In the genomic region with DNA sequence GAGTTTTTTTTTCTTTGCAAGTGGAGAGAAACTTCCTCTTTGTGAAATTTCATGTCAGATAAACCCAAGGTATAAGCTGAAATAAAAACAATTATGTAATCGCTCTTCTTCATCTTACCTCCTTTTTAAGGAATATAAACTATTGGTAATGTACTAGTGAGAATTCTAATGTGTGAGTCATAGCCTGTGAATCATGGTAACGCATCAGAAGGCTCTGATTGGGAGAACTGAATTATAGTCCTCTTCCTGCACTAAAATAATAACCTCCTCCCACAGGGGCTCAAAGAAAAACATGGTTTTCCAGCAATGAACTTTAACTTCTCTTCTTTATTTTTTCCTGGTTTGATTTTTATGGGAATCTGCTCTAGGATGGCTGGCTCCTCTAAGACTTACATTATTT, we compare ENCODE assay signal across 11 cellular contexts. TPM values are rescaled to one million over a fixed set of nuclear protein-coding genes. Genes with fewer than 3 reads are reported as not detected.
DNase-seq lines count a peak whose midpoint lies in the region; ATAC-seq and TF ChIP-seq lines count a peak whose summit lies in the region.
"Had no signal": no experiment of that assay in that cellular context is flagged by ENCODE, and none has a peak within 500 bp of the region (broad histone marks: within the 10 kb centered on the region; RNA-seq: fewer than 3 reads in every experiment).

No MANE protein-coding gene starts in this region.

- CTCF ChIA-PET in OCI-LY7 (lab: Charles Lee; ENCODE audit: unreplicated experiment): no interaction called here

- intact Hi-C loops in OCI-LY7 (cut with micrococcal nuclease; ENCODE audit: unreplicated experiment): no loop called here

- no peaks in the 10 kb centered on the region for H3K4me1 ChIP-seq in OCI-LY7 (ENCODE audit: insufficient read depth, low read length, poor library complexity, severe bottlenecking)
- H3K4me1 ChIP-seq: pancreas had no signal

- no peaks in the 10 kb centered on the region for H3K27me3 Mint-ChIP-seq in stimulated activated naive CD8-positive, alpha-beta T cell treated with anti-CD3 and anti-CD28 coated beads, Interleukin-15, amount 100 ng/mL, for 72 hours

- peak overlapping the region; percentile 31 for H3K27ac ChIP-seq in SU-DHL-6 (ENCODE audit: low read depth, low read length)
- no peak overlapping the region for H3K27ac ChIP-seq in OCI-LY7 (ENCODE audit: low read depth, low read length, poor library complexity, severe bottlenecking)
- H3K27ac ChIP-seq: pancreas had no signal

- H3K36me3 Mint-ChIP-seq in stimulated activated effector memory CD8-positive, alpha-beta T cell treated with anti-CD3 and anti-CD28 coated beads, Interleukin-12 subunit alpha, Interleukin-12 subunit beta, amount 100 ng/mL, for 72 hours: no peaks in the 10 kb centered on the region

- H3K9me3 ChIP-seq in SU-DHL-6 (ENCODE audit: insufficient read depth, low read length) (no peaks in the 10 kb centered on the region), OCI-LY7 (ENCODE audit: low read length) (no peaks in the 10 kb centered on the region)
- H3K9me3 ChIP-seq: pancreas had no signal

- ATAC-seq in stimulated activated naive CD8-positive, alpha-beta T cell treated with anti-CD3 and anti-CD28 coated beads, Interleukin-15, Interleukin-2, amounts not matched to agents 100 U/mL and 50 U/mL, for 24 hours: peak; percentile 61
- no peak for ATAC-seq in stimulated activated naive CD8-positive, alpha-beta T cell treated with anti-CD3 and anti-CD28 coated beads, Interleukin-15, amount 100 ng/mL, for 72 hours
- ATAC-seq in stimulated activated effector memory CD8-positive, alpha-beta T cell treated with anti-CD3 and anti-CD28 coated beads, Interleukin-12 subunit alpha, Interleukin-12 subunit beta, amount 100 ng/mL, for 72 hours: no peak
- no peak for ATAC-seq in GM21619 (IDR thresholded peaks at IDR 0.05; ENCODE audit: unreplicated experiment)
- ATAC-seq in HG03432 (IDR thresholded peaks at IDR 0.05; ENCODE audit: unreplicated experiment): no peak

- no peaks in the 10 kb centered on the region for H3K79me2 ChIP-seq in SU-DHL-6 (ENCODE audit: insufficient read depth, low read length)
- H3K79me2 ChIP-seq in OCI-LY7 (ENCODE audit: insufficient read depth, low read depth, low read length): no peaks in the 10 kb centered on the region

- no peaks in the 10 kb centered on the region for H3K27me3 ChIP-seq in SU-DHL-6 (ENCODE audit: low read length)
- H3K27me3 ChIP-seq: BLaER1 treated with 17β-estradiol and CSF1 and Interleukin-3, amounts not matched to agents 10 nM and 100 nM; pancreas had no signal

- TF ChIP-seq CTCF in SU-DHL-6 (IDR thresholded peaks at IDR 0.05; ENCODE audit: insufficient read depth, low read length, poor library complexity, severe bottlenecking) (no peak), OCI-LY7 (conservative IDR thresholded peaks at IDR 0.05; ENCODE audit: low read length) (no peak)

- no peaks in the 10 kb centered on the region for H3F3A ChIP-seq in SU-DHL-6 (ENCODE audit: insufficient read depth)

- BruUV-seq in OCI-LY7 (replicated peaks; lab: Mats Ljungman, UMichigan): no TSS peak

- no peaks in the 10 kb centered on the region for H3K9me3 Mint-ChIP-seq in stimulated activated naive CD8-positive, alpha-beta T cell treated with anti-CD3 and anti-CD28 coated beads, Interleukin-15, amount 100 ng/mL, for 72 hours
- no peaks in the 10 kb centered on the region for H3K9me3 Mint-ChIP-seq in stimulated activated effector memory CD8-positive, alpha-beta T cell treated with anti-CD3 and anti-CD28 coated beads, Interleukin-12 subunit alpha, Interleukin-12 subunit beta, amount 100 ng/mL, for 72 hours

- H3K4me3 ChIP-seq in SU-DHL-6 (ENCODE audit: insufficient read depth, low read length, poor library complexity, severe bottlenecking): no peak overlapping the region
- no peak overlapping the region for H3K4me3 ChIP-seq in OCI-LY7 (ENCODE audit: low read depth, low read length, poor library complexity, severe bottlenecking)
- H3K4me3 ChIP-seq: BLaER1 treated with 17β-estradiol and CSF1 and Interleukin-3, amounts not matched to agents 10 nM and 100 nM; pancreas had no signal

- H4K20me1 ChIP-seq in SU-DHL-6 (ENCODE audit: low read depth, low read length) (no peaks in the 10 kb centered on the region), OCI-LY7 (ENCODE audit: insufficient read depth, low read length) (no peaks in the 10 kb centered on the region)
- H4K20me1 ChIP-seq: BLaER1 treated with 17β-estradiol and CSF1 and Interleukin-3, amounts not matched to agents 10 nM and 100 nM had no signal

- no peak overlapping the region for H3K27ac Mint-ChIP-seq in stimulated activated naive CD8-positive, alpha-beta T cell treated with anti-CD3 and anti-CD28 coated beads, Interleukin-15, amount 100 ng/mL, for 72 hours
- no peak overlapping the region for H3K27ac Mint-ChIP-seq in stimulated activated effector memory CD8-positive, alpha-beta T cell treated with anti-CD3 and anti-CD28 coated beads, Interleukin-12 subunit alpha, Interleukin-12 subunit beta, amount 100 ng/mL, for 72 hours

- peaks cover 11% of the 10 kb centered on the region for H3K4me1 Mint-ChIP-seq in stimulated activated naive CD8-positive, alpha-beta T cell treated with anti-CD3 and anti-CD28 coated beads, Interleukin-15, amount 100 ng/mL, for 72 hours
- H3K4me1 Mint-ChIP-seq in stimulated activated effector memory CD8-positive, alpha-beta T cell treated with anti-CD3 and anti-CD28 coated beads, Interleukin-12 subunit alpha, Interleukin-12 subunit beta, amount 100 ng/mL, for 72 hours: no peaks in the 10 kb centered on the region

- H2AFZ ChIP-seq in SU-DHL-6 (ENCODE audit: low read depth, low read length, severe bottlenecking) (no peak overlapping the region), OCI-LY7 (ENCODE audit: low read length) (no peak overlapping the region)

- H3K9me2 ChIP-seq in SU-DHL-6 (replicated peaks; ENCODE audit: insufficient read depth, low read length) (no peaks in the 10 kb centered on the region), OCI-LY7 (ENCODE audit: insufficient read depth, low read length) (no peaks in the 10 kb centered on the region)

- H3K4me2 ChIP-seq in SU-DHL-6 (ENCODE audit: low read depth, low read length, poor library complexity, severe bottlenecking): no peak overlapping the region
- H3K4me2 ChIP-seq in OCI-LY7 (ENCODE audit: low read length): no peak overlapping the region

- no peak overlapping the region for H3K9ac ChIP-seq in SU-DHL-6 (ENCODE audit: low read length)
- H3K9ac ChIP-seq: BLaER1 treated with 17β-estradiol and CSF1 and Interleukin-3, amounts not matched to agents 10 nM and 100 nM had no signal

- no peaks in the 10 kb centered on the region for H3K36me3 ChIP-seq in SU-DHL-6 (ENCODE audit: low read length)
- H3K36me3 ChIP-seq in OCI-LY7 (ENCODE audit: insufficient read depth, low read length): no peaks in the 10 kb centered on the region
- H3K36me3 ChIP-seq: BLaER1 treated with 17β-estradiol and CSF1 and Interleukin-3, amounts not matched to agents 10 nM and 100 nM; pancreas had no signal

- no peak overlapping the region for H3K4me3 Mint-ChIP-seq in stimulated activated naive CD8-positive, alpha-beta T cell treated with anti-CD3 and anti-CD28 coated beads, Interleukin-15, amount 100 ng/mL, for 72 hours
- H3K4me3 Mint-ChIP-seq in stimulated activated effector memory CD8-positive, alpha-beta T cell treated with anti-CD3 and anti-CD28 coated beads, Interleukin-12 subunit alpha, Interleukin-12 subunit beta, amount 100 ng/mL, for 72 hours: no peak overlapping the region

- POLR2A ChIA-PET in OCI-LY7 (lab: Charles Lee): no interaction called here

- no peak for DNase-seq in stimulated activated naive CD8-positive, alpha-beta T cell treated with anti-CD3 and anti-CD28 coated beads, Interleukin-15, Interleukin-2, amounts not matched to agents 100 U/mL and 50 U/mL, for 24 hours
- no peak for DNase-seq in stimulated activated naive CD8-positive, alpha-beta T cell treated with anti-CD3 and anti-CD28 coated beads, Interleukin-15, amount 100 ng/mL, for 72 hours
- DNase-seq in fibroblast of peridontal ligament (ENCODE audit: extremely low read depth): peak; percentile 78
- no peak for DNase-seq in OCI-LY7 (ENCODE audit: low spot score)
- no peak for DNase-seq in stimulated activated effector memory CD8-positive, alpha-beta T cell treated with anti-CD3 and anti-CD28 coated beads, Interleukin-12 subunit alpha, Interleukin-12 subunit beta, amount 100 ng/mL, for 72 hours (ENCODE audit: low spot score in 2 of 2)
- DNase-seq: NCI-H1436 treated with DMSO at 0.1 percent for 48 hours, pancreas had no signal

RNA-seq across cellular contexts. Expression of a gene that starts 57.1 kb away (rescaled TPM):
- total RNA-seq in OCI-LY7 (2014; rRNA removed; shearing (Covaris generic)): 12.7 and 12.9 TPM in 2 replicates
- total RNA-seq in OCI-LY7 (2022): 26.3 and 28.3 TPM in 2 replicates
